9 cellular contexts compared by ENCODE assay signal in genomic region chr4:71941001-71941400, GRCh38.
DNase-seq lines count a peak whose midpoint lies in the region; TF ChIP-seq lines count a peak whose summit lies in the region.
"Had no signal": no experiment of that assay in that cellular context is flagged by ENCODE, and none has a peak within 500 bp of the region (broad histone marks: within the 10 kb centered on the region; RNA-seq: fewer than 3 reads in every experiment).

No MANE protein-coding gene starts in this region.

- DNase-seq in NCI-H82 (lab: John Stamatoyannopoulos, UW): peak; percentile 58
- no peak for DNase-seq in NCI-H82 treated with DMSO at 0.1 percent for 48 hours (lab: John Stamatoyannopoulos, UW; ENCODE audit: unreplicated experiment)
- DNase-seq in LHCN-M2 (ENCODE audit: low read depth): peak; percentile 1
- peak; percentile 4 for DNase-seq in choroid plexus epithelial cell (ENCODE audit: low read depth)
- no peak for DNase-seq in retinal pigment epithelial cell (ENCODE audit: low read depth)
- DNase-seq in spleen: no peak
- no peak for DNase-seq in ascending aorta (ENCODE audit: low spot score in 2 of 2)
- no peak for DNase-seq in anterior cingulate cortex (lab: John Stamatoyannopoulos, UW)
- DNase-seq: GDM1 had no signal

- H3K27me3 ChIP-seq in spleen (replicated peaks in 1 of 7): no peaks in the 10 kb centered on the region
- no peaks in the 10 kb centered on the region for H3K27me3 ChIP-seq in ascending aorta

- no peak for TF ChIP-seq POLR2A in spleen (IDR thresholded peaks at IDR 0.05)

- H3K4me3 ChIP-seq in choroid plexus epithelial cell (ENCODE audit: low read depth, low read length) (no peak overlapping the region), retinal pigment epithelial cell (ENCODE audit: low read length) (no peak overlapping the region), spleen (no peak overlapping the region), ascending aorta (no peak overlapping the region)

- WGBS in spleen, 5 donors: 49 to 73% (median 69%) methylated on average over 1 of the region's 1 CpG

- H3K4me1 ChIP-seq in spleen (no peaks in the 10 kb centered on the region), ascending aorta (no peaks in the 10 kb centered on the region)

- H3K36me3 ChIP-seq in spleen (no peaks in the 10 kb centered on the region), ascending aorta (no peaks in the 10 kb centered on the region)

- peaks cover 0 to 11% (median 2%) of the 10 kb centered on the region in 8 donors for H3K9me3 ChIP-seq in spleen
- no peaks in the 10 kb centered on the region for H3K9me3 ChIP-seq in ascending aorta

- H3K27ac ChIP-seq in spleen (no peak overlapping the region), ascending aorta (no peak overlapping the region)

- peak; percentile 27 for TF ChIP-seq CTCF in choroid plexus epithelial cell (conservative IDR thresholded peaks at IDR 0.05; ENCODE audit: low read depth, low read length)
- TF ChIP-seq CTCF in retinal pigment epithelial cell (conservative IDR thresholded peaks at IDR 0.05; ENCODE audit: low read depth, low read length): peak; percentile 62
- peak in 3 of 11 experiments; percentile 13 to 31 (median 17) for TF ChIP-seq CTCF in spleen (IDR thresholded peaks at IDR 0.05 in 8 of 11, conservative IDR thresholded peaks at IDR 0.05 in 3 of 11)
- no peak for TF ChIP-seq CTCF in ascending aorta (IDR thresholded peaks at IDR 0.05)

- intact Hi-C loops in spleen (cut with DNase I; ENCODE audit: low total_unique reads): no loop called here
- intact Hi-C loops in ascending aorta (cut with DNase I): no loop called here

Comparison
In these comparisons a context has a peak if more than half of its experiments do, and no peak if none do; other contexts are left out.
1. DNase-seq: peak in NCI-H82 (single experiment), LHCN-M2 (single experiment) and choroid plexus epithelial cell (single experiment); none in NCI-H82 treated with DMSO at 0.1 percent for 48 hours (single experiment), retinal pigment epithelial cell (single experiment), spleen (single experiment), ascending aorta (0 of 2) and anterior cingulate cortex (0 of 58).
2. CTCF ChIP-seq: peak in choroid plexus epithelial cell (single experiment) and retinal pigment epithelial cell (single experiment); none in ascending aorta (0 of 3).